16 cellular contexts compared by ENCODE assay signal in genomic region chr17:45749831-45750335, GRCh38. TPM values are rescaled to one million over a fixed set of nuclear protein-coding genes. Genes with fewer than 3 reads are reported as not detected.
A peak's percentile ranks its signal among the peaks of the same experiment; 100 is the strongest.
DNase-seq lines count a peak whose midpoint lies in the region.
"Had no signal": no experiment of that assay in that cellular context is flagged by ENCODE, and none has a peak within 500 bp of the region (broad histone marks: within the 10 kb centered on the region; RNA-seq: fewer than 3 reads in every experiment).

No MANE protein-coding gene starts in this region.

- no peaks in the 10 kb centered on the region for H3K36me3 Mint-ChIP-seq in activated T-helper 2 cell treated with anti-CD3 and anti-CD28 coated beads, Interferon-gamma antibody, Interleukin-2, Interleukin-4, amounts not matched to agents 10 μg/mL and 5 μg/mL and 100 μg/mL, durations not matched to agents 14 hours and 24 hours and 36 hours (ENCODE audit: low read depth)

- peaks cover 5% of the 10 kb centered on the region for H3K27me3 Mint-ChIP-seq in activated T-helper 2 cell treated with anti-CD3 and anti-CD28 coated beads, Interferon-gamma antibody, Interleukin-2, Interleukin-4, amounts not matched to agents 10 μg/mL and 5 μg/mL and 100 μg/mL, durations not matched to agents 14 hours and 24 hours and 36 hours (ENCODE audit: low read depth)

- no peaks in the 10 kb centered on the region for H3K9me3 Mint-ChIP-seq in activated T-helper 2 cell treated with anti-CD3 and anti-CD28 coated beads, Interferon-gamma antibody, Interleukin-2, Interleukin-4, amounts not matched to agents 10 μg/mL and 5 μg/mL and 100 μg/mL, durations not matched to agents 14 hours and 24 hours and 36 hours

- H3K4me3 Mint-ChIP-seq in activated T-helper 2 cell treated with anti-CD3 and anti-CD28 coated beads, Interferon-gamma antibody, Interleukin-2, Interleukin-4, amounts not matched to agents 10 μg/mL and 5 μg/mL and 100 μg/mL, durations not matched to agents 14 hours and 24 hours and 36 hours (ENCODE audit: low read depth) = no peak overlapping the region

- H3K4me1 Mint-ChIP-seq in activated T-helper 2 cell treated with anti-CD3 and anti-CD28 coated beads, Interferon-gamma antibody, Interleukin-2, Interleukin-4, amounts not matched to agents 10 μg/mL and 5 μg/mL and 100 μg/mL, durations not matched to agents 14 hours and 24 hours and 36 hours (ENCODE audit: low read depth) = no peaks in the 10 kb centered on the region

- DNase-seq in NCI-H524 (lab: John Stamatoyannopoulos, UW) (peak; percentile 30 to 85), NCI-H524 treated with DMSO at 0.1 percent for 48 hours (lab: John Stamatoyannopoulos, UW) (no peak), NCI-H1694 treated with DMSO at 0.1 percent for 48 hours (lab: John Stamatoyannopoulos, UW) (peak; percentile 96), NCI-H774 (lab: John Stamatoyannopoulos, UW) (peak; percentile 55), posterior vena cava (ENCODE audit: low spot score) (peak; percentile 54), OCI-M2 (lab: John Stamatoyannopoulos, UW; ENCODE audit: unreplicated experiment) (no peak)
- no peak for DNase-seq in activated T-helper 2 cell treated with anti-CD3 and anti-CD28 coated beads, Interferon-gamma antibody, Interleukin-2, Interleukin-4, amounts not matched to agents 10 μg/mL and 5 μg/mL and 100 μg/mL, durations not matched to agents 14 hours and 24 hours and 36 hours (ENCODE audit: low spot score)
- no peak for DNase-seq in activated CD4-positive, CD25-positive, alpha-beta regulatory T cell (lab: John Stamatoyannopoulos, UW)
- DNase-seq: COR-L47, NCI-H1436 treated with DMSO at 0.1 percent for 48 hours, NCI-H526 treated with DMSO at 0.1 percent for 48 hours, SK-N-SH, T-helper 1 cell, T1000 had no signal

- intact Hi-C loops in posterior vena cava (cut with DNase I) = loop anchor here in 1 of 2 donors (10.0 kb wide), 1 partner anchor 1185 kb away; no protein-coding TSS in a partner anchor
- intact Hi-C loops in activated T-helper 2 cell treated with anti-CD3 and anti-CD28 coated beads, Interferon-gamma antibody, Interleukin-2, Interleukin-4, amounts not matched to agents 10 μg/mL and 5 μg/mL and 100 μg/mL, durations not matched to agents 14 hours and 24 hours and 36 hours (cut with micrococcal nuclease) = no loop called here

- no peak overlapping the region for H3K27ac Mint-ChIP-seq in activated T-helper 2 cell treated with anti-CD3 and anti-CD28 coated beads, Interferon-gamma antibody, Interleukin-2, Interleukin-4, amounts not matched to agents 10 μg/mL and 5 μg/mL and 100 μg/mL, durations not matched to agents 14 hours and 24 hours and 36 hours

RNA-seq across cellular contexts. Expression of gene CRHR1, which starts 34.2 kb away (rescaled TPM):
- total RNA-seq in posterior vena cava = not detected
- not detected in 2 replicates for total RNA-seq in activated T-helper 2 cell treated with anti-CD3 and anti-CD28 coated beads, Interferon-gamma antibody, Interleukin-2, Interleukin-4, amounts not matched to agents 10 μg/mL and 5 μg/mL and 100 μg/mL, durations not matched to agents 14 hours and 24 hours and 36 hours
- total RNA-seq: A673, G401 had no signal

Comparison
In these comparisons a context has a peak if more than half of its experiments do, and no peak if none do; other contexts are left out.
1. DNase-seq: peak in NCI-H524 (2 of 2), NCI-H1694 treated with DMSO at 0.1 percent for 48 hours (single experiment), NCI-H774 (single experiment) and posterior vena cava (single experiment); none in NCI-H524 treated with DMSO at 0.1 percent for 48 hours (single experiment), activated T-helper 2 cell treated with anti-CD3 and anti-CD28 coated beads, Interferon-gamma antibody, Interleukin-2, Interleukin-4, amounts not matched to agents 10 μg/mL and 5 μg/mL and 100 μg/mL, durations not matched to agents 14 hours and 24 hours and 36 hours (single experiment), OCI-M2 (single experiment) and activated CD4-positive, CD25-positive, alpha-beta regulatory T cell (0 of 4).